ENCODE assay signal across 8 cellular contexts in genomic region chr1:13265124-13265523, GRCh38. TPM values are rescaled to one million over a fixed set of nuclear protein-coding genes. Genes with fewer than 3 reads are reported as not detected.
"Had no signal": no experiment of that assay in that cellular context is flagged by ENCODE, and none has a peak within 500 bp of the region (broad histone marks: within the 10 kb centered on the region; RNA-seq: fewer than 3 reads in every experiment).

No MANE protein-coding gene starts in this region.

RNA-seq across cellular contexts. Expression of gene PRAMEF5, which starts 11.1 kb away (rescaled TPM):
- total RNA-seq: activated B cell treated with CpG ODN at 0.5 μM for 24 hours; activated CD4-positive, alpha-beta memory T cell treated with anti-CD3 and anti-CD28 coated beads for 36 hours; activated CD8-positive, alpha-beta memory T cell treated with anti-CD3 and anti-CD28 coated beads, Interleukin-2, amount 10 ng/mL, durations not matched to agents 7 days and 5 days; bronchial epithelial cell; LHCN-M2; NCI-H460; Right ventricle myocardium inferior; SK-MEL-5 had no signal

RNA-seq across cellular contexts. Expression of gene PRAMEF8, which starts 19.8 kb away (rescaled TPM):
- total RNA-seq: activated B cell treated with CpG ODN at 0.5 μM for 24 hours; activated CD4-positive, alpha-beta memory T cell treated with anti-CD3 and anti-CD28 coated beads for 36 hours; activated CD8-positive, alpha-beta memory T cell treated with anti-CD3 and anti-CD28 coated beads, Interleukin-2, amount 10 ng/mL, durations not matched to agents 7 days and 5 days; bronchial epithelial cell; LHCN-M2; NCI-H460; Right ventricle myocardium inferior; SK-MEL-5 had no signal

RNA-seq across cellular contexts. Expression of gene PRAMEF33, which starts 38.2 kb away (rescaled TPM):
- total RNA-seq: activated B cell treated with CpG ODN at 0.5 μM for 24 hours; activated CD4-positive, alpha-beta memory T cell treated with anti-CD3 and anti-CD28 coated beads for 36 hours; activated CD8-positive, alpha-beta memory T cell treated with anti-CD3 and anti-CD28 coated beads, Interleukin-2, amount 10 ng/mL, durations not matched to agents 7 days and 5 days; bronchial epithelial cell; LHCN-M2; NCI-H460; Right ventricle myocardium inferior; SK-MEL-5 had no signal

RNA-seq across cellular contexts. Expression of gene PRAMEF18, which starts 39.2 kb away (rescaled TPM):
- total RNA-seq: activated B cell treated with CpG ODN at 0.5 μM for 24 hours; activated CD4-positive, alpha-beta memory T cell treated with anti-CD3 and anti-CD28 coated beads for 36 hours; activated CD8-positive, alpha-beta memory T cell treated with anti-CD3 and anti-CD28 coated beads, Interleukin-2, amount 10 ng/mL, durations not matched to agents 7 days and 5 days; bronchial epithelial cell; LHCN-M2; NCI-H460; Right ventricle myocardium inferior; SK-MEL-5 had no signal

RNA-seq across cellular contexts. Expression of gene PRAMEF15, which starts 50.3 kb away (rescaled TPM):
- total RNA-seq: activated B cell treated with CpG ODN at 0.5 μM for 24 hours; activated CD4-positive, alpha-beta memory T cell treated with anti-CD3 and anti-CD28 coated beads for 36 hours; activated CD8-positive, alpha-beta memory T cell treated with anti-CD3 and anti-CD28 coated beads, Interleukin-2, amount 10 ng/mL, durations not matched to agents 7 days and 5 days; bronchial epithelial cell; LHCN-M2; NCI-H460; Right ventricle myocardium inferior; SK-MEL-5 had no signal
